Comparison of ENCODE assay signal across 16 cellular contexts in the genomic region with DNA sequence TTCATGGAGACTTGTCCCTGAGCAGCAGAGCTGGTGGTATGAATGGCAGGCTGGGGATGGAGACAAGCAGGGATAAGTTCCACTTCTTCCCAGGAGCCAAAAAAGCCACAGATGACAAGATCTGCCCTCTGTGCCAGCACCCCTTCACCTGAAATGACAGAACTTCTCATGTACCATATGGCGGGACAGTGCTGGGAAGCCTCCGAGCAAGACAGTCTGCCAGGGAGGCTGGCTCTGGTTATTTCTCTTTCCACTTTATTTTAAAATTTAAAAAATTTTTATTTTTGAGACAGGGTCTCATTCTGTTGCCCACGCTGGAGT. TPM values are rescaled to one million over a fixed set of nuclear protein-coding genes. Genes with fewer than 3 reads are reported as not detected.
DNase-seq lines count a peak whose midpoint lies in the region; ATAC-seq and TF ChIP-seq lines count a peak whose summit lies in the region.
"Had no signal": no experiment of that assay in that cellular context is flagged by ENCODE, and none has a peak within 500 bp of the region (broad histone marks: within the 10 kb centered on the region; RNA-seq: fewer than 3 reads in every experiment).

No MANE protein-coding gene starts in this region.

- POLR2A ChIA-PET in WTC11 (lab: Charles Lee) = no interaction called here

- no peaks in the 10 kb centered on the region for H3K36me3 Mint-ChIP-seq in WTC11
- no peaks in the 10 kb centered on the region for H3K36me3 Mint-ChIP-seq in type B pancreatic cell
- H3K36me3 Mint-ChIP-seq: memory B cell had no signal

- DNase-seq in right cardiac atrium (no peak), Right ventricle myocardium superior (no peak), WTC11 (ENCODE audit: low spot score) (no peak), fibroblast of the aortic adventitia (ENCODE audit: low read depth) (no peak), type B pancreatic cell (ENCODE audit: extremely low spot score, unreplicated experiment) (no peak), NCI-H510A treated with DMSO at 0.1 percent for 48 hours (lab: John Stamatoyannopoulos, UW) (no peak), lower lobe of right lung (no peak), islet precursor cell (no peak)
- DNase-seq: activated naive CD4-positive, alpha-beta T cell treated with Interleukin-2 at 50 U/mL for 16 hours; body of pancreas; DND-41; effector memory CD8-positive, alpha-beta T cell; nucleus accumbens; stomach had no signal

- H3K4me1 ChIP-seq in right cardiac atrium (ENCODE audit: control insufficient read depth, insufficient read depth, low read length) (no peaks in the 10 kb centered on the region), lower lobe of right lung (no peaks in the 10 kb centered on the region)
- H3K4me1 ChIP-seq: body of pancreas, foreskin keratinocyte, stomach had no signal

- H3K27ac Mint-ChIP-seq in WTC11 = peak overlapping the region; percentile 31; the same call in 1 of the 2 replicates
- peak overlapping the region; percentile 73 for H3K27ac Mint-ChIP-seq in type B pancreatic cell
- H3K27ac Mint-ChIP-seq: effector memory CD8-positive, alpha-beta T cell had no signal

- H3K4me3 Mint-ChIP-seq in WTC11 = no peak overlapping the region
- H3K4me3 Mint-ChIP-seq in type B pancreatic cell = no peak overlapping the region
- H3K4me3 Mint-ChIP-seq: effector memory CD8-positive, alpha-beta T cell had no signal

- H3K4me1 Mint-ChIP-seq in WTC11 (peaks cover 50% of the 10 kb centered on the region), type B pancreatic cell (ENCODE audit: unreplicated experiment) (peaks cover 7% of the 10 kb centered on the region)

- H3K36me3 ChIP-seq in lower lobe of right lung = no peaks in the 10 kb centered on the region
- H3K36me3 ChIP-seq: stomach had no signal

- H3K9me3 Mint-ChIP-seq in WTC11 (no peaks in the 10 kb centered on the region), type B pancreatic cell (no peaks in the 10 kb centered on the region)
- H3K9me3 Mint-ChIP-seq: effector memory CD8-positive, alpha-beta T cell; memory B cell had no signal

- H3K9me3 ChIP-seq in right cardiac atrium (ENCODE audit: control insufficient read depth, low read length) (no peaks in the 10 kb centered on the region), lower lobe of right lung (no peaks in the 10 kb centered on the region)
- H3K9me3 ChIP-seq: body of pancreas, stomach had no signal

- TF ChIP-seq CTCF in WTC11 (IDR thresholded peaks at IDR 0.05) (no peak), fibroblast of the aortic adventitia (IDR thresholded peaks at IDR 0.05; ENCODE audit: insufficient read depth, low read length) (no peak), type B pancreatic cell (conservative IDR thresholded peaks at IDR 0.05) (no peak), lower lobe of right lung (IDR thresholded peaks at IDR 0.05) (no peak)

- H3K4me3 ChIP-seq in right cardiac atrium (ENCODE audit: low read length) (peak overlapping the region; percentile 39), fibroblast of the aortic adventitia (ENCODE audit: low read depth, low read length) (peak overlapping the region; percentile 49), lower lobe of right lung (no peak overlapping the region)
- H3K4me3 ChIP-seq: body of pancreas had no signal

- intact Hi-C loops in right cardiac atrium (cut with DNase I) = no loop called here
- intact Hi-C loops in Right ventricle myocardium superior (cut with DNase I) = no loop called here
- intact Hi-C loops in lower lobe of right lung (cut with DNase I) = no loop called here

- 81% methylated on average over 3 of the region's 3 CpGs for WGBS in right cardiac atrium

- CTCF ChIA-PET in WTC11 (lab: Charles Lee) = interaction anchor here (0.9 to 2.8 kb wide), 5 partner anchors 10 to 339 kb away, joined by 3 to 12 read pairs (median 4); partner anchors contain the start of gene B3GALNT2

- H3K27me3 ChIP-seq in right cardiac atrium (ENCODE audit: control insufficient read depth, insufficient read depth) (no peaks in the 10 kb centered on the region), lower lobe of right lung (ENCODE audit: low read depth) (no peaks in the 10 kb centered on the region)
- H3K27me3 ChIP-seq: body of pancreas, stomach had no signal

- H3K27ac ChIP-seq in right cardiac atrium (ENCODE audit: low read length) (no peak overlapping the region), lower lobe of right lung (no peak overlapping the region)
- H3K27ac ChIP-seq: body of pancreas, foreskin keratinocyte, stomach had no signal

- ATAC-seq in right cardiac atrium = no peak
- no peak for ATAC-seq in Right ventricle myocardium superior (ENCODE audit: poor library complexity)
- no peak for ATAC-seq in WTC11
- ATAC-seq in lower lobe of right lung = no peak
- ATAC-seq: body of pancreas; effector memory CD8-positive, alpha-beta T cell; foreskin keratinocyte had no signal

- H3K27me3 Mint-ChIP-seq in WTC11 (ENCODE audit: low read depth) = no peaks in the 10 kb centered on the region
- no peaks in the 10 kb centered on the region for H3K27me3 Mint-ChIP-seq in type B pancreatic cell

TF ChIP-seq in WTC11, 78 proteins besides CTCF, POLR2A, EP300 and RAD21 (continues in another document):
- TF ChIP-seq OVOL2 (CRISPR knock-in tag; IDR thresholded peaks at IDR 0.05; ENCODE audit: borderline replicate concordance) = no peak
- TF ChIP-seq FOXK1 (CRISPR knock-in tag; IDR thresholded peaks at IDR 0.05) = no peak
- TF ChIP-seq ETV6 (CRISPR knock-in tag; IDR thresholded peaks at IDR 0.05) = no peak
- TF ChIP-seq, protein P1, sequence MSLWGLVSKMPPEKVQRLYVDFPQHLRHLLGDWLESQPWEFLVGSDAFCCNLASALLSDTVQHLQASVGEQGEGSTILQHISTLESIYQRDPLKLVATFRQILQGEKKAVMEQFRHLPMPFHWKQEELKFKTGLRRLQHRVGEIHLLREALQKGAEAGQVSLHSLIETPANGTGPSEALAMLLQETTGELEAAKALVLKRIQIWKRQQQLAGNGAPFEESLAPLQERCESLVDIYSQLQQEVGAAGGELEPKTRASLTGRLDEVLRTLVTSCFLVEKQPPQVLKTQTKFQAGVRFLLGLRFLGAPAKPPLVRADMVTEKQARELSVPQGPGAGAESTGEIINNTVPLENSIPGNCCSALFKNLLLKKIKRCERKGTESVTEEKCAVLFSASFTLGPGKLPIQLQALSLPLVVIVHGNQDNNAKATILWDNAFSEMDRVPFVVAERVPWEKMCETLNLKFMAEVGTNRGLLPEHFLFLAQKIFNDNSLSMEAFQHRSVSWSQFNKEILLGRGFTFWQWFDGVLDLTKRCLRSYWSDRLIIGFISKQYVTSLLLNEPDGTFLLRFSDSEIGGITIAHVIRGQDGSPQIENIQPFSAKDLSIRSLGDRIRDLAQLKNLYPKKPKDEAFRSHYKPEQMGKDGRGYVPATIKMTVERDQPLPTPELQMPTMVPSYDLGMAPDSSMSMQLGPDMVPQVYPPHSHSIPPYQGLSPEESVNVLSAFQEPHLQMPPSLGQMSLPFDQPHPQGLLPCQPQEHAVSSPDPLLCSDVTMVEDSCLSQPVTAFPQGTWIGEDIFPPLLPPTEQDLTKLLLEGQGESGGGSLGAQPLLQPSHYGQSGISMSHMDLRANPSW (CRISPR knock-in tag; conservative IDR thresholded peaks at IDR 0.05; ENCODE audit: low read depth) = no peak
- TF ChIP-seq ATF1 (CRISPR knock-in tag; IDR thresholded peaks at IDR 0.05) = no peak
- TF ChIP-seq SMAD4 (CRISPR knock-in tag; IDR thresholded peaks at IDR 0.05) = no peak
- TF ChIP-seq TCF7 (CRISPR knock-in tag; IDR thresholded peaks at IDR 0.05; ENCODE audit: low read depth) = no peak
- no peak for TF ChIP-seq ELF4 (CRISPR knock-in tag; IDR thresholded peaks at IDR 0.05; ENCODE audit: low read depth)
- no peak for TF ChIP-seq FOXP1 (CRISPR knock-in tag; IDR thresholded peaks at IDR 0.05; ENCODE audit: borderline replicate concordance)
- no peak for TF ChIP-seq NFATC4 (CRISPR knock-in tag; IDR thresholded peaks at IDR 0.05)
- TF ChIP-seq, protein P2, sequence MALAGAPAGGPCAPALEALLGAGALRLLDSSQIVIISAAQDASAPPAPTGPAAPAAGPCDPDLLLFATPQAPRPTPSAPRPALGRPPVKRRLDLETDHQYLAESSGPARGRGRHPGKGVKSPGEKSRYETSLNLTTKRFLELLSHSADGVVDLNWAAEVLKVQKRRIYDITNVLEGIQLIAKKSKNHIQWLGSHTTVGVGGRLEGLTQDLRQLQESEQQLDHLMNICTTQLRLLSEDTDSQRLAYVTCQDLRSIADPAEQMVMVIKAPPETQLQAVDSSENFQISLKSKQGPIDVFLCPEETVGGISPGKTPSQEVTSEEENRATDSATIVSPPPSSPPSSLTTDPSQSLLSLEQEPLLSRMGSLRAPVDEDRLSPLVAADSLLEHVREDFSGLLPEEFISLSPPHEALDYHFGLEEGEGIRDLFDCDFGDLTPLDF (CRISPR knock-in tag; IDR thresholded peaks at IDR 0.05) = no peak
- TF ChIP-seq, protein P3, sequence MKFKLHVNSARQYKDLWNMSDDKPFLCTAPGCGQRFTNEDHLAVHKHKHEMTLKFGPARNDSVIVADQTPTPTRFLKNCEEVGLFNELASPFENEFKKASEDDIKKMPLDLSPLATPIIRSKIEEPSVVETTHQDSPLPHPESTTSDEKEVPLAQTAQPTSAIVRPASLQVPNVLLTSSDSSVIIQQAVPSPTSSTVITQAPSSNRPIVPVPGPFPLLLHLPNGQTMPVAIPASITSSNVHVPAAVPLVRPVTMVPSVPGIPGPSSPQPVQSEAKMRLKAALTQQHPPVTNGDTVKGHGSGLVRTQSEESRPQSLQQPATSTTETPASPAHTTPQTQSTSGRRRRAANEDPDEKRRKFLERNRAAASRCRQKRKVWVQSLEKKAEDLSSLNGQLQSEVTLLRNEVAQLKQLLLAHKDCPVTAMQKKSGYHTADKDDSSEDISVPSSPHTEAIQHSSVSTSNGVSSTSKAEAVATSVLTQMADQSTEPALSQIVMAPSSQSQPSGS (CRISPR knock-in tag; IDR thresholded peaks at IDR 0.05; ENCODE audit: borderline replicate concordance, low read depth) = no peak
- no peak for TF ChIP-seq TEAD1 (CRISPR knock-in tag; IDR thresholded peaks at IDR 0.05)

RNA-seq across cellular contexts. Expression of gene GNG4, which starts 16.4 kb away (rescaled TPM):
- total RNA-seq in right cardiac atrium = not detected
- 0.11 TPM for polyA plus RNA-seq in right cardiac atrium
- total RNA-seq in Right ventricle myocardium superior = not detected
- 38.3 to 40.9 TPM (median 40.8 TPM) in 3 replicates for total RNA-seq in WTC11 (2021)
- total RNA-seq in fibroblast of the aortic adventitia (ENCODE audit: low replicate concordance) = not detected in 2 replicates
- total RNA-seq in type B pancreatic cell (ENCODE audit: low replicate concordance) = 28.5 and 64.2 TPM in 2 replicates
- not detected for total RNA-seq in lower lobe of right lung

Comparison
In these comparisons a context has a peak if more than half of its experiments do, and no peak if none do; other contexts are left out.
1. RNA of gene GNG4, which starts 16.4 kb away (total RNA-seq): 38.3 to 40.9 TPM in WTC11 and 28.5 to 64.2 TPM in type B pancreatic cell; not detected in lower lobe of right lung (single experiment), not detected in right cardiac atrium, not detected in Right ventricle myocardium superior (single experiment) and not detected in fibroblast of the aortic adventitia; every median in the first group is over 10 times any median in the second.